8 cellular contexts compared by ENCODE assay signal in the genomic region with DNA sequence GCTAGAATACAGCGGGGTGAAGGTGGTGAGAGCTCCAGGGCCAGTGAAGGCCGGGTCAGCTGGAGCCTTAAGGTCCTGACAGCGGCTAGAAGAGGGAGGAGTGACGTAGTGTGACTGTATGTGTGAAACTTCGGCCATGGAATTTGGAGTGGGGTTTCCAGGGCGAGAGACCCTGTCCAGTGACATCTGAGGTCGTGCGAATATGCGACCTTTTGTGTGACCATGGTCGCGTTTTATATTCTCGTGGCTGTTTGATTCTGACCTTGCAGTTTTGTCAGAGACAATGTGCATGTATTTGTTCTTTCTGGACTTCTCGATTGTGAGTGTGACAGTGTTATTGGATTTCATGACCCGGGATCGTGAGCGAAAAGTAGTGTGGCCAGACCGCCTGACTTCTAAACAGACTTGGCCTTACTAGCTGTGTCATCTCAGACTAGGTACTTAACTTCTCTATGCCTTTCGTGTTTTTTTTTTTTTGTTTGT.
DNase-seq lines count a peak whose midpoint lies in the region; ATAC-seq, FAIRE-seq and TF ChIP-seq lines count a peak whose summit lies in the region.

No MANE protein-coding gene starts in this region.

- H3K4me3 ChIP-seq in BLaER1: peak overlapping the region; percentile 86
- peak overlapping the region; percentile 23; the same call in 1 of the 2 replicates for H3K4me3 ChIP-seq in MM.1S (ENCODE audit: low read length)
- peak overlapping the region; percentile 91 to 92 for H3K4me3 ChIP-seq in duodenal mucosa (ENCODE audit: low read depth in 1 of 2, low read length in 2 of 2)

- H3K27me3 Mint-ChIP-seq in nephron (ENCODE audit: low read depth): no peaks in the 10 kb centered on the region

- peak overlapping the region; percentile 95 to 99 (median 99) for H3K4me3 Mint-ChIP-seq in nephron

- no peak for FAIRE-seq in D721Med (lab: Jason Lieb, UNC)

- in situ Hi-C loops in GM13977 (cut with MboI; ENCODE audit: low pct_unique_long_range_greater_than_20kb, low sequenced_read_pairs, unreplicated experiment): no loop called here

- ATAC-seq in GM18511 (IDR thresholded peaks at IDR 0.05; ENCODE audit: unreplicated experiment): no peak
- ATAC-seq in HG02840 (IDR thresholded peaks at IDR 0.05; ENCODE audit: low FRiP score, unreplicated experiment): no peak

- peaks cover 46% of the 10 kb centered on the region for H3K9me3 ChIP-seq in BLaER1
- no peaks in the 10 kb centered on the region for H3K9me3 ChIP-seq in MM.1S (replicated peaks; ENCODE audit: insufficient read depth, low read length)
- H3K9me3 ChIP-seq in duodenal mucosa (ENCODE audit: control insufficient read depth in 1 of 2, low read length in 2 of 2): peaks cover 7 to 12% of the 10 kb centered on the region in 2 donors

- TF ChIP-seq CTCF in MM.1S (IDR thresholded peaks at IDR 0.05; ENCODE audit: low read length): no peak
- no peak for TF ChIP-seq CTCF in nephron (IDR thresholded peaks at IDR 0.05; ENCODE audit: unreplicated experiment in 3 of 3)
- TF ChIP-seq CTCF in GM13977 (IDR thresholded peaks at IDR 0.05; ENCODE audit: extremely low read depth, insufficient read depth, missing control alignments): no peak
- no peak for TF ChIP-seq CTCF in D721Med (IDR thresholded peaks at IDR 0.05; ENCODE audit: insufficient read depth, missing control alignments)

- H3K4me2 ChIP-seq in BLaER1: peak overlapping the region; percentile 92
- H3K4me2 ChIP-seq in MM.1S (ENCODE audit: low read depth, low read length): peak overlapping the region; percentile 43; the same call in 1 of the 2 replicates

- peaks cover 32% of the 10 kb centered on the region for H3K4me1 Mint-ChIP-seq in nephron

- H3K9ac ChIP-seq in BLaER1 (peak overlapping the region; percentile 86), MM.1S (ENCODE audit: low read length) (no peak overlapping the region), duodenal mucosa (ENCODE audit: low read depth in 1 of 2, low read length in 2 of 2) (peak overlapping the region; percentile 75 to 82)

- peaks cover 51% of the 10 kb centered on the region for H3K36me3 Mint-ChIP-seq in nephron (ENCODE audit: low read depth)

- H3K36me3 ChIP-seq in BLaER1 (peaks cover 49% of the 10 kb centered on the region), MM.1S (replicated peaks; ENCODE audit: insufficient read depth, low read length) (no peaks in the 10 kb centered on the region), duodenal mucosa (ENCODE audit: control insufficient read depth in 1 of 2, insufficient read depth in 2 of 2, low read length in 2 of 2) (peaks cover 11 to 24% of the 10 kb centered on the region in 2 donors)

- H2AFZ ChIP-seq in MM.1S (ENCODE audit: low read length): peak overlapping the region; percentile 67; the same call in 1 of the 2 replicates

- H3K79me2 ChIP-seq in MM.1S (ENCODE audit: low read length): no peaks in the 10 kb centered on the region

- H3K27ac ChIP-seq in BLaER1: peak overlapping the region; percentile 89
- no peak overlapping the region for H3K27ac ChIP-seq in MM.1S (ENCODE audit: low read length)
- no peak overlapping the region for H3K27ac ChIP-seq in duodenal mucosa (ENCODE audit: low read depth, low read length)

- H3K4me1 ChIP-seq in BLaER1 (peaks cover 34% of the 10 kb centered on the region), MM.1S (ENCODE audit: low read length) (no peaks in the 10 kb centered on the region), duodenal mucosa (ENCODE audit: control insufficient read depth in 1 of 2, insufficient read depth in 2 of 2, low read length in 2 of 2) (peaks cover 14 to 20% of the 10 kb centered on the region in 2 donors)

- DNase-seq in MM.1S: no peak
- DNase-seq in GM13977 (ENCODE audit: low spot score): no peak
- DNase-seq in D721Med (ENCODE audit: insufficient read length, low spot score): no peak

- no peaks in the 10 kb centered on the region for H3F3A ChIP-seq in MM.1S (ENCODE audit: insufficient read depth, low read length)

- H4K20me1 ChIP-seq in BLaER1 (no peaks in the 10 kb centered on the region), MM.1S (ENCODE audit: insufficient read depth, low read length) (no peaks in the 10 kb centered on the region)

- H3K27ac Mint-ChIP-seq in nephron: peak overlapping the region; percentile 95 to 97 (median 96)

- H3K9me3 Mint-ChIP-seq in nephron: peaks cover 32% of the 10 kb centered on the region

- H3K27me3 ChIP-seq in BLaER1: no peaks in the 10 kb centered on the region
- H3K27me3 ChIP-seq in MM.1S (replicated peaks; ENCODE audit: insufficient read depth, low read length): no peaks in the 10 kb centered on the region
- H3K27me3 ChIP-seq in duodenal mucosa (ENCODE audit: control insufficient read depth in 1 of 2, insufficient read depth in 2 of 2, low read length in 2 of 2): no peaks in the 10 kb centered on the region

- no peaks in the 10 kb centered on the region for H3K9me2 ChIP-seq in MM.1S (replicated peaks; ENCODE audit: insufficient read depth, low read length)

Comparison
In these comparisons a context has a peak if more than half of its experiments do, and no peak if none do; other contexts are left out.
1. H3K4me3 ChIP-seq: peak in every context shown above with its lines; median percentile 92 in duodenal mucosa; 86 in BLaER1; 23 in MM.1S.